9 cellular contexts compared by ENCODE assay signal in the genomic region with DNA sequence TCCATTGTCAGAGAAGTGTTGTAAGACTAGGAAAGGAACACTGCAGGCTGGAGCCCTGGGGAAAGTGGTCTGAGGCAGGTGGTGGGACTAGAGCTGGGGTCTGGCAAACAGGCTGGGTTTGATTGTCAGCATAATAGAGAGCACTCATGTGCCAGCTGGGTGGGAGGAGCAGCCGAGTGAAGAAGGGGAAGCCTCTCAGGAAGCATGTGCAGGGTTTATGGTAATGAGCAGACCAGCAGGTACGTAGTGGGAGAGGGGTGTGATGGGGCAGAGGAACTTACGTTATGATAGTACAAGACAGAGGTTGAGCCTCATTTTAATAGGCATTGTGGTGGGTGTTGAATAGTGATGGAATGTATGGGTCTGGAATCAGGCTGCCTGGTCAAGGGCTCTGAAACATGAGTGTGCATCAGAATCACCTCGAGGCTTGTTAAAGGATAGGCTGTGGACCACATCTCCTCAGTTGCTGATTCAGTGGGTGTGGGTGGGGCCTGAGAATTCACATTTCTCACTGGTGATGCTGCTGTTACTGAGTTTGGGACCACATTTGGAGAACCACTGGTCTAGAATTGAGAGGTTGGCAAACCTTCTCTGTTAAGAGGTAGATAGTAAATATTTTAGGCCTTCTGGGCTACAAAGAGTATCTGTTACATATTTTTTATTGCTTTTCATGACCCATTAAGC.
DNase-seq lines count a peak whose midpoint lies in the region; ATAC-seq lines count a peak whose summit lies in the region.
"Had no signal": no experiment of that assay in that cellular context is flagged by ENCODE, and none has a peak within 500 bp of the region (broad histone marks: within the 10 kb centered on the region; RNA-seq: fewer than 3 reads in every experiment).

No MANE protein-coding gene starts in this region.

- H3K9me3 Mint-ChIP-seq in T-helper 2 cell treated with Interferon-gamma antibody and Interleukin-4, amounts not matched to agents 5 μg/mL and 100 μg/mL, for 36 hours, result no peaks in the 10 kb centered on the region

- H3K4me3 Mint-ChIP-seq in T-helper 2 cell treated with Interferon-gamma antibody and Interleukin-4, amounts not matched to agents 5 μg/mL and 100 μg/mL, for 36 hours, result no peak overlapping the region

- DNase-seq in T-helper 2 cell treated with Interferon-gamma antibody and Interleukin-4, amounts not matched to agents 5 μg/mL and 100 μg/mL, for 36 hours (ENCODE audit: low spot score), result peak; percentile 57
- DNase-seq in T-helper 2 cell (no peak), NCI-H1694 (lab: John Stamatoyannopoulos, UW) (peak; percentile 80), HK-2 (ENCODE audit: unreplicated experiment) (no peak)
- peak; percentile 80 to 82 for DNase-seq in activated T-cell treated with anti-CD3 and anti-CD28 coated beads, Interleukin-2, amount 50 U/mL, for 48 hours
- DNase-seq in stimulated activated CD4-positive, alpha-beta T cell treated with anti-CD3 and anti-CD28 coated beads, Interleukin-2, amount 100 ng/mL, for 24 hours, result peak; percentile 45 to 55
- DNase-seq in effector CD8-positive, alpha-beta T cell (lab: John Stamatoyannopoulos, UW), result no peak

- H3K36me3 Mint-ChIP-seq in T-helper 2 cell treated with Interferon-gamma antibody and Interleukin-4, amounts not matched to agents 5 μg/mL and 100 μg/mL, for 36 hours (ENCODE audit: low read depth), result peaks cover 4% of the 10 kb centered on the region

- H3K27me3 Mint-ChIP-seq in T-helper 2 cell treated with Interferon-gamma antibody and Interleukin-4, amounts not matched to agents 5 μg/mL and 100 μg/mL, for 36 hours (ENCODE audit: low read depth), result peaks cover 63% of the 10 kb centered on the region

- H3K27ac Mint-ChIP-seq in T-helper 2 cell treated with Interferon-gamma antibody and Interleukin-4, amounts not matched to agents 5 μg/mL and 100 μg/mL, for 36 hours, result no peak overlapping the region

- ATAC-seq in GM19328 (IDR thresholded peaks at IDR 0.05; ENCODE audit: unreplicated experiment), result no peak
- ATAC-seq: A549 had no signal

- H3K4me1 Mint-ChIP-seq in T-helper 2 cell treated with Interferon-gamma antibody and Interleukin-4, amounts not matched to agents 5 μg/mL and 100 μg/mL, for 36 hours (ENCODE audit: low read depth), result peaks cover 45% of the 10 kb centered on the region

Comparison
In these comparisons a context has a peak if more than half of its experiments do, and no peak if none do; other contexts are left out.
1. DNase-seq: peak in T-helper 2 cell treated with Interferon-gamma antibody and Interleukin-4, amounts not matched to agents 5 μg/mL and 100 μg/mL, for 36 hours (single experiment), NCI-H1694 (single experiment), activated T-cell treated with anti-CD3 and anti-CD28 coated beads, Interleukin-2, amount 50 U/mL, for 48 hours (2 of 2) and stimulated activated CD4-positive, alpha-beta T cell treated with anti-CD3 and anti-CD28 coated beads, Interleukin-2, amount 100 ng/mL, for 24 hours (2 of 2); none in T-helper 2 cell (0 of 5), HK-2 (single experiment) and effector CD8-positive, alpha-beta T cell (single experiment).